In genomic region chr14:20684662-20685456, GRCh38 we compare ENCODE assay signal across 8 cellular contexts. TPM values are rescaled to one million over a fixed set of nuclear protein-coding genes. Genes with fewer than 3 reads are reported as not detected.
DNase-seq lines count a peak whose midpoint lies in the region; ATAC-seq and TF ChIP-seq lines count a peak whose summit lies in the region.

No MANE protein-coding gene starts in this region.

- peak overlapping the region; percentile 89 for H3K27ac ChIP-seq in thymus (ENCODE audit: low read depth)

- no peaks in the 10 kb centered on the region for H3K36me3 ChIP-seq in thymus (ENCODE audit: control insufficient read depth, insufficient read depth)

- peaks cover 17% of the 10 kb centered on the region for H3K4me1 ChIP-seq in thymus (ENCODE audit: control insufficient read depth, insufficient read depth, low read length)

- POLR2A ChIA-PET in AG04449 (lab: Yijun Ruan, JAX): interaction anchor here (0.9 to 2.4 kb wide), 3 partner anchors 72 to 342 kb away, joined by 3 to 17 read pairs (median 9); partner anchors contain the start of genes PARP2 and PIP4P1

- CTCF ChIA-PET in AG04449 (lab: Yijun Ruan, JAX): interaction anchor here (0.9 to 6.6 kb wide), 7 partner anchors 9 to 351 kb away, joined by 3 to 50 read pairs (median 12); no protein-coding TSS in a partner anchor

- intact Hi-C loops in left colon (cut with DNase I, micrococcal nuclease): loop anchor here (5.0 to 10.0 kb wide), 3 partner anchors 70 to 343 kb away; partner anchors contain the start of genes TEP1 (in 2 of the 2) and PARP2 (in 1 of the 2)

- WGBS in thymus: 35% methylated on average over 22 of the region's 22 CpGs

- H3K9me3 ChIP-seq in thymus (ENCODE audit: control insufficient read depth): no peaks in the 10 kb centered on the region

- ATAC-seq in left colon (no peak), GM21723 (IDR thresholded peaks at IDR 0.05; ENCODE audit: unreplicated experiment) (no peak)

- in situ Hi-C loops in astrocyte of the spinal cord (cut with HindIII; ENCODE audit: low sequenced_read_pairs): no loop called here

- no peak for TF ChIP-seq CTCF in AG04449 (IDR thresholded peaks at IDR 0.05; ENCODE audit: insufficient read depth, low read length, missing control alignments)
- TF ChIP-seq CTCF in HFF-Myc (IDR thresholded peaks at IDR 0.05; ENCODE audit: low read depth, low read length, missing control alignments): no peak
- no peak for TF ChIP-seq CTCF in astrocyte of the spinal cord (IDR thresholded peaks at IDR 0.05; ENCODE audit: low read depth, low read length)
- TF ChIP-seq CTCF in GM10266 (IDR thresholded peaks at IDR 0.05; ENCODE audit: control insufficient read depth, insufficient read depth, low read depth, missing control alignments): no peak

- H3K4me3 ChIP-seq in AG04449 (ENCODE audit: low read depth, low read length) (peak overlapping the region; percentile 96), HFF-Myc (replicated peaks; ENCODE audit: low read depth, low read length) (peak overlapping the region; percentile 82), astrocyte of the spinal cord (ENCODE audit: low read depth, low read length) (peak overlapping the region; percentile 83), thymus (ENCODE audit: low read length) (peak overlapping the region; percentile 82)

- DNase-seq in AG04449 (ENCODE audit: low read depth, low spot score): no peak
- DNase-seq in HFF-Myc (ENCODE audit: extremely low read depth, low read depth): no peak
- peak; percentile 56 for DNase-seq in astrocyte of the spinal cord (ENCODE audit: low read depth, low spot score)
- peak; percentile 59 to 65 for DNase-seq in left colon
- DNase-seq in GM10266 (ENCODE audit: extremely low spot score): no peak
- no peak for DNase-seq in cerebellar cortex (ENCODE audit: low spot score)

- no peaks in the 10 kb centered on the region for H3K27me3 ChIP-seq in thymus (ENCODE audit: control insufficient read depth, insufficient read depth)

RNA-seq across cellular contexts. Expression of gene RNASE4, which starts 0.5 kb away (rescaled TPM):
- total RNA-seq in left colon: 10 to 100 TPM; 52.2 to 62.1 TPM
- 25.4 TPM for polyA plus RNA-seq in thymus

RNA-seq across cellular contexts. Expression of gene ANG, which starts 3.7 kb away (rescaled TPM):
- 10 to 100 TPM; 49.2 to 50.4 TPM for total RNA-seq in left colon
- polyA plus RNA-seq in thymus: 9.1 TPM

RNA-seq across cellular contexts. Expression of gene OR6S1, which starts 43.4 kb away (rescaled TPM):
- total RNA-seq in left colon: not detected
- polyA plus RNA-seq in thymus: not detected

Comparison
In these comparisons a context has a peak if more than half of its experiments do, and no peak if none do; other contexts are left out.
1. DNase-seq: peak in astrocyte of the spinal cord (single experiment) and left colon (2 of 2); none in AG04449 (single experiment), HFF-Myc (single experiment), GM10266 (single experiment) and cerebellar cortex (single experiment).
2. Peak in every context shown above with its lines, with median percentiles within 50 percentile points of each other: H3K4me3 ChIP-seq.